In genomic region chr17:56936697-56937322, GRCh38 we compare ENCODE assay signal across 17 cellular contexts. TPM values are rescaled to one million over a fixed set of nuclear protein-coding genes. Genes with fewer than 3 reads are reported as not detected.
DNase-seq lines count a peak whose midpoint lies in the region; ATAC-seq, FAIRE-seq and TF ChIP-seq lines count a peak whose summit lies in the region.
"Had no signal": no experiment of that assay in that cellular context is flagged by ENCODE, and none has a peak within 500 bp of the region (broad histone marks: within the 10 kb centered on the region; RNA-seq: fewer than 3 reads in every experiment).

No MANE protein-coding gene starts in this region.

- no peaks in the 10 kb centered on the region for H3K9me3 ChIP-seq in HepG2 (ENCODE audit: low read length)
- H3K9me3 ChIP-seq in right lobe of liver = no peaks in the 10 kb centered on the region
- no peaks in the 10 kb centered on the region for H3K9me3 ChIP-seq in vagina

- no peak overlapping the region for H3K4me3 ChIP-seq in HepG2 (replicated peaks in 1 of 3; ENCODE audit: insufficient read depth in 1 of 3, low read depth in 2 of 3, low read length in 3 of 3)
- no peak overlapping the region for H3K4me3 ChIP-seq in right lobe of liver
- H3K4me3 ChIP-seq in vagina = no peak overlapping the region
- H3K4me3 ChIP-seq: BLaER1 treated with 17β-estradiol and CSF1 and Interleukin-3, amounts not matched to agents 10 nM and 100 nM had no signal

- H3K27me3 ChIP-seq in HepG2 (ENCODE audit: control insufficient read depth in 1 of 2, insufficient read depth in 2 of 2, low read length in 2 of 2) = no peaks in the 10 kb centered on the region
- H3K27me3 ChIP-seq in right lobe of liver = no peaks in the 10 kb centered on the region
- no peaks in the 10 kb centered on the region for H3K27me3 ChIP-seq in vagina
- H3K27me3 ChIP-seq: BLaER1 treated with 17β-estradiol and CSF1 and Interleukin-3, amounts not matched to agents 10 nM and 100 nM had no signal

- no peaks in the 10 kb centered on the region for H3K79me2 ChIP-seq in HepG2 (ENCODE audit: insufficient read depth, low read length)

- DNase-seq in T-helper 2 cell treated with Interferon-gamma antibody and Interleukin-4, amounts not matched to agents 5 μg/mL and 100 μg/mL, for 36 hours (ENCODE audit: low spot score) = no peak
- no peak for DNase-seq in T-helper 2 cell
- DNase-seq in HepG2 (ENCODE audit: low spot score) = no peak
- DNase-seq in right lobe of liver = no peak
- DNase-seq in vagina (ENCODE audit: extremely low spot score in 2 of 2) = no peak
- DNase-seq in GM10266 (ENCODE audit: extremely low spot score) = no peak
- DNase-seq in naive thymus-derived CD8-positive, alpha-beta T cell = no peak
- DNase-seq: 8988T; DMS 273 treated with DMSO at 0.1 percent for 48 hours; KG1; NCI-H1092; NCI-H1694; NCI-H69; NK-92 treated with Interleukin-12 subunit alpha and Interleukin-12 subunit beta, amount 100 ng/mL, for 24 hours had no signal

- TF ChIP-seq POLR2A in HepG2 (IDR thresholded peaks at IDR 0.05; ENCODE audit: insufficient read depth in 1 of 2, low read depth in 2 of 2, low read length in 2 of 2) = no peak
- TF ChIP-seq POLR2A in right lobe of liver (IDR thresholded peaks at IDR 0.05) = no peak
- TF ChIP-seq POLR2A in vagina (IDR thresholded peaks at IDR 0.05) = no peak

- no TSS peak for BruUV-seq in HepG2 (replicated peaks; lab: Mats Ljungman, UMichigan)

- TF ChIP-seq CTCF in HepG2 (CRISPR knock-in tag; IDR thresholded peaks at IDR 0.05) = no peak
- TF ChIP-seq CTCF in right lobe of liver (IDR thresholded peaks at IDR 0.05) = no peak
- TF ChIP-seq CTCF in vagina (IDR thresholded peaks at IDR 0.05) = no peak
- TF ChIP-seq CTCF in GM10266 (IDR thresholded peaks at IDR 0.05; ENCODE audit: control insufficient read depth, insufficient read depth, low read depth, missing control alignments) = no peak

- in situ Hi-C loops in HepG2 (cut with HindIII; ENCODE audit: extremely low pct_ligation_motif_present, low pct_unique_long_range_greater_than_20kb) = no loop called here

- H3K4me1 ChIP-seq in HepG2 (ENCODE audit: insufficient read depth, low read length) (peaks cover 19% of the 10 kb centered on the region), right lobe of liver (peaks cover 0 to 13% (median 0%) of the 10 kb centered on the region in 4 donors), vagina (peaks cover 22% of the 10 kb centered on the region)

- H3K27me3 Mint-ChIP-seq in T-helper 2 cell treated with Interferon-gamma antibody and Interleukin-4, amounts not matched to agents 5 μg/mL and 100 μg/mL, for 36 hours (ENCODE audit: low read depth) = no peaks in the 10 kb centered on the region
- no peaks in the 10 kb centered on the region for H3K27me3 Mint-ChIP-seq in naive thymus-derived CD8-positive, alpha-beta T cell

- 98% methylated on average over 6 of the region's 6 CpGs for WGBS in HepG2 (ENCODE audit: low lambda C conversion rate)
- 91% methylated on average over 6 of the region's 6 CpGs for WGBS in right lobe of liver (ENCODE audit: insufficient coverage, low coverage, low lambda C conversion rate, missing lambda C conversion rate)

- H4K20me1 ChIP-seq in HepG2 (ENCODE audit: insufficient read depth, low read length) = peaks cover 3% of the 10 kb centered on the region

- POLR2A ChIA-PET in HepG2 (lab: Yijun Ruan, JAX) = no interaction called here
- POLR2A ChIA-PET in naive thymus-derived CD8-positive, alpha-beta T cell (lab: Charles Lee) = no interaction called here

- H3K36me3 ChIP-seq in HepG2 (replicated peaks in 1 of 2; ENCODE audit: control insufficient read depth in 1 of 2, insufficient read depth in 2 of 2, low read length in 2 of 2) (peaks cover 8 to 45% of the 10 kb centered on the region in 2 experiments), right lobe of liver (peaks cover 0 to 17% (median 5%) of the 10 kb centered on the region in 4 donors), vagina (peaks cover 0 to 19% of the 10 kb centered on the region in 2 donors)

- TF ChIP-seq EP300 in HepG2 (IDR thresholded peaks at IDR 0.05; ENCODE audit: low read depth in 2 of 2, low read length in 2 of 2) = no peak
- no peak for TF ChIP-seq EP300 in HepG2 (CRISPR knock-in tag; IDR thresholded peaks at IDR 0.05; ENCODE audit: borderline replicate concordance)

- peak overlapping the region; percentile 5 for H3K27ac Mint-ChIP-seq in T-helper 2 cell treated with Interferon-gamma antibody and Interleukin-4, amounts not matched to agents 5 μg/mL and 100 μg/mL, for 36 hours
- no peak overlapping the region for H3K27ac Mint-ChIP-seq in naive thymus-derived CD8-positive, alpha-beta T cell

- no peak overlapping the region for H2AFZ ChIP-seq in HepG2 (ENCODE audit: low read length)

- no peak overlapping the region for H3K4me3 Mint-ChIP-seq in T-helper 2 cell treated with Interferon-gamma antibody and Interleukin-4, amounts not matched to agents 5 μg/mL and 100 μg/mL, for 36 hours
- no peak overlapping the region for H3K4me3 Mint-ChIP-seq in naive thymus-derived CD8-positive, alpha-beta T cell

- intact Hi-C loops in HepG2 (cut with micrococcal nuclease; ENCODE audit: unreplicated experiment) = no loop called here
- intact Hi-C loops in right lobe of liver (cut with DNase I) = no loop called here
- intact Hi-C loops in vagina (cut with DNase I) = no loop called here

- H3K36me3 Mint-ChIP-seq in T-helper 2 cell treated with Interferon-gamma antibody and Interleukin-4, amounts not matched to agents 5 μg/mL and 100 μg/mL, for 36 hours (ENCODE audit: low read depth) = peaks cover 47% of the 10 kb centered on the region
- H3K36me3 Mint-ChIP-seq in naive thymus-derived CD8-positive, alpha-beta T cell = peaks cover 5 to 76% (median 33%) of the 10 kb centered on the region in 3 donors

- CTCF ChIA-PET in HepG2 (lab: Yijun Ruan, JAX; ENCODE audit: low intra/inter-chr PET ratio, low total read pairs) = interaction anchor here (1.2 kb wide), 1 partner anchor 117 kb away, joined by 4 read pairs; no protein-coding TSS in a partner anchor

- H3K4me2 ChIP-seq in HepG2 (ENCODE audit: low read depth, low read length) = no peak overlapping the region
- H3K4me2 ChIP-seq: BLaER1 treated with 17β-estradiol and CSF1 and Interleukin-3, amounts not matched to agents 10 nM and 100 nM had no signal

- no peak for FAIRE-seq in HepG2 (lab: Jason Lieb, UNC)
- FAIRE-seq: H54 had no signal

- H3K27ac ChIP-seq in HepG2 (ENCODE audit: extremely low read length, insufficient read depth, low read length) (no peak overlapping the region), right lobe of liver (peak overlapping the region in 1 of 3 donors; percentile 19), vagina (peak overlapping the region; percentile 52)
- H3K27ac ChIP-seq: BLaER1 treated with 17β-estradiol and CSF1 and Interleukin-3, amounts not matched to agents 10 nM and 100 nM had no signal

- H3K4me1 Mint-ChIP-seq in T-helper 2 cell treated with Interferon-gamma antibody and Interleukin-4, amounts not matched to agents 5 μg/mL and 100 μg/mL, for 36 hours (ENCODE audit: low read depth) = peaks cover 26% of the 10 kb centered on the region
- H3K4me1 Mint-ChIP-seq in naive thymus-derived CD8-positive, alpha-beta T cell = peaks cover 0 to 2% (median under 1%) of the 10 kb centered on the region in 4 donors

- TF ChIP-seq RAD21 in HepG2 (CRISPR knock-in tag; IDR thresholded peaks at IDR 0.05) = no peak

- H3K9ac ChIP-seq in HepG2 (ENCODE audit: insufficient read depth, low read depth, low read length) = no peak overlapping the region
- H3K9ac ChIP-seq: BLaER1 treated with 17β-estradiol and CSF1 and Interleukin-3, amounts not matched to agents 10 nM and 100 nM had no signal

- no peak for ATAC-seq in HepG2
- no peak for ATAC-seq in right lobe of liver
- ATAC-seq in esophagus mucosa = peak; percentile 85
- no peak for ATAC-seq in naive thymus-derived CD8-positive, alpha-beta T cell

- peaks cover 8% of the 10 kb centered on the region for H3K9me3 Mint-ChIP-seq in T-helper 2 cell treated with Interferon-gamma antibody and Interleukin-4, amounts not matched to agents 5 μg/mL and 100 μg/mL, for 36 hours
- no peaks in the 10 kb centered on the region for H3K9me3 Mint-ChIP-seq in naive thymus-derived CD8-positive, alpha-beta T cell

RNA-seq across cellular contexts. Expression of gene TRIM25, which starts 23.0 kb away (rescaled TPM):
- total RNA-seq in HepG2 (2016; rRNA removed; fragmentation: Illumina TruSeq; extraction: Trizol) (38.3 and 42.2 TPM in 2 replicates), right lobe of liver (10 to 100 TPM; 35.6 to 60.8 (median 49.8) TPM), esophagus mucosa (50.6 TPM), vagina (70.0 TPM)
- total RNA-seq in HepG2 (2016; cell fraction: cytosol; rRNA removed; fragmentation: Illumina TruSeq; extraction: Trizol; ENCODE audit: low read depth) = 11.5 and 12.7 TPM in 2 replicates
- 30.2 and 40.2 TPM in 2 replicates for total RNA-seq in HepG2 (2016; cell fraction: insoluble cytoplasmic fraction; rRNA removed; fragmentation: Illumina TruSeq; extraction: Trizol)
- total RNA-seq in HepG2 (2016; cell fraction: membrane; rRNA removed; fragmentation: Illumina TruSeq; extraction: Trizol) = 13.6 and 14.8 TPM in 2 replicates
- total RNA-seq in HepG2 (2016; cell fraction: nucleus; rRNA removed; fragmentation: Illumina TruSeq; extraction: Trizol) = 60.9 and 76.8 TPM in 2 replicates
- polyA plus RNA-seq in HepG2 (2011; rRNA removed) = 30.8 and 37.6 TPM in 2 replicates
- polyA plus RNA-seq in HepG2 (2011; cell fraction: cytosol; rRNA removed) = 17.8 and 19.0 TPM in 2 replicates
- polyA plus RNA-seq in HepG2 (2011; cell fraction: nucleus; rRNA removed) = 100 and 122 TPM in 2 replicates
- 34.2 and 35.8 TPM in 2 replicates for polyA plus RNA-seq in HepG2 (2012)
- polyA plus RNA-seq in HepG2 (2016; cell fraction: cytosol; fragmentation: Illumina TruSeq; extraction: Trizol; ENCODE audit: low read depth) = 1.8 and 2.0 TPM in 2 replicates
- polyA plus RNA-seq in HepG2 (2016; cell fraction: insoluble cytoplasmic fraction; fragmentation: Illumina TruSeq; extraction: Trizol; ENCODE audit: low read depth) = 32.0 and 43.7 TPM in 2 replicates
- polyA plus RNA-seq in HepG2 (2016; cell fraction: membrane; fragmentation: Illumina TruSeq; extraction: Trizol; ENCODE audit: low read depth) = 5.0 and 6.2 TPM in 2 replicates
- polyA plus RNA-seq in HepG2 (2016; cell fraction: nucleus; fragmentation: Illumina TruSeq; extraction: Trizol; ENCODE audit: insufficient read depth, low read depth) = 104 and 121 TPM in 2 replicates
- polyA minus RNA-seq in HepG2 (2011; rRNA and poly(A)+ RNA removed; ENCODE audit: low replicate concordance) = 51.6 and 77.7 TPM in 2 replicates
- polyA minus RNA-seq in HepG2 (2011; cell fraction: cytosol; rRNA and poly(A)+ RNA removed) = 27.8 and 28.2 TPM in 2 replicates
- polyA minus RNA-seq in HepG2 (2011; cell fraction: nucleus; rRNA and poly(A)+ RNA removed) = 64.4 and 71.0 TPM in 2 replicates
- total RNA-seq in naive thymus-derived CD8-positive, alpha-beta T cell = 10 to 100 TPM; 59.9 to 63.9 TPM
- polyA plus RNA-seq in naive thymus-derived CD8-positive, alpha-beta T cell = 1 to 10 TPM; 5.1 to 5.4 (median 5.2) TPM

RNA-seq across cellular contexts. Expression of gene COIL, which starts 24.0 kb away (rescaled TPM):
- total RNA-seq in HepG2 (2016; rRNA removed; fragmentation: Illumina TruSeq; extraction: Trizol) (29.4 and 39.0 TPM in 2 replicates), right lobe of liver (1 to 10 TPM; 5.5 to 7.1 (median 6.5) TPM), esophagus mucosa (9.8 TPM), vagina (9.8 TPM)
- 6.3 and 7.1 TPM in 2 replicates for total RNA-seq in HepG2 (2016; cell fraction: cytosol; rRNA removed; fragmentation: Illumina TruSeq; extraction: Trizol; ENCODE audit: low read depth)
- 30.1 and 39.1 TPM in 2 replicates for total RNA-seq in HepG2 (2016; cell fraction: insoluble cytoplasmic fraction; rRNA removed; fragmentation: Illumina TruSeq; extraction: Trizol)
- total RNA-seq in HepG2 (2016; cell fraction: membrane; rRNA removed; fragmentation: Illumina TruSeq; extraction: Trizol) = 15.5 and 19.2 TPM in 2 replicates
- 22.5 and 22.8 TPM in 2 replicates for total RNA-seq in HepG2 (2016; cell fraction: nucleus; rRNA removed; fragmentation: Illumina TruSeq; extraction: Trizol)
- 5.7 and 8.1 TPM in 2 replicates for polyA plus RNA-seq in HepG2 (2011; rRNA removed)
- 3.4 and 4.6 TPM in 2 replicates for polyA plus RNA-seq in HepG2 (2011; cell fraction: cytosol; rRNA removed)
- 4.1 and 5.2 TPM in 2 replicates for polyA plus RNA-seq in HepG2 (2011; cell fraction: nucleus; rRNA removed)
- 9.5 and 14.7 TPM in 2 replicates for polyA plus RNA-seq in HepG2 (2012)
- polyA plus RNA-seq in HepG2 (2016; cell fraction: cytosol; fragmentation: Illumina TruSeq; extraction: Trizol; ENCODE audit: low read depth) = 3.3 and 3.7 TPM in 2 replicates
- polyA plus RNA-seq in HepG2 (2016; cell fraction: insoluble cytoplasmic fraction; fragmentation: Illumina TruSeq; extraction: Trizol; ENCODE audit: low read depth) = 35.9 and 36.8 TPM in 2 replicates
- polyA plus RNA-seq in HepG2 (2016; cell fraction: membrane; fragmentation: Illumina TruSeq; extraction: Trizol; ENCODE audit: low read depth) = 6.7 and 7.4 TPM in 2 replicates
- 29.1 and 29.2 TPM in 2 replicates for polyA plus RNA-seq in HepG2 (2016; cell fraction: nucleus; fragmentation: Illumina TruSeq; extraction: Trizol; ENCODE audit: insufficient read depth, low read depth)
- polyA minus RNA-seq in HepG2 (2011; rRNA and poly(A)+ RNA removed; ENCODE audit: low replicate concordance) = 4.9 and 6.4 TPM in 2 replicates
- polyA minus RNA-seq in HepG2 (2011; cell fraction: cytosol; rRNA and poly(A)+ RNA removed) = 3.8 and 4.4 TPM in 2 replicates
- 9.0 and 10.3 TPM in 2 replicates for polyA minus RNA-seq in HepG2 (2011; cell fraction: nucleus; rRNA and poly(A)+ RNA removed)
- 10 to 100 TPM; 21.6 to 24.2 TPM for total RNA-seq in naive thymus-derived CD8-positive, alpha-beta T cell
- polyA plus RNA-seq in naive thymus-derived CD8-positive, alpha-beta T cell = 10 to 100 TPM; 12.0 to 18.8 (median 12.8) TPM

RNA-seq across cellular contexts. Expression of gene SCPEP1, which starts 41.1 kb away (rescaled TPM):
- total RNA-seq in HepG2 (2016; rRNA removed; fragmentation: Illumina TruSeq; extraction: Trizol) (12.3 and 27.3 TPM in 2 replicates), right lobe of liver (10 to 100 TPM in 5 of 6 experiments, 1 to 10 TPM in 1; 9.2 to 35.4 (median 24.8) TPM), esophagus mucosa (68.1 TPM), vagina (69.5 TPM)
- total RNA-seq in HepG2 (2016; cell fraction: cytosol; rRNA removed; fragmentation: Illumina TruSeq; extraction: Trizol; ENCODE audit: low read depth) = 1.9 and 2.5 TPM in 2 replicates
- total RNA-seq in HepG2 (2016; cell fraction: insoluble cytoplasmic fraction; rRNA removed; fragmentation: Illumina TruSeq; extraction: Trizol) = 13.5 and 27.2 TPM in 2 replicates
- 5.4 TPM in 2 replicates for total RNA-seq in HepG2 (2016; cell fraction: membrane; rRNA removed; fragmentation: Illumina TruSeq; extraction: Trizol)
- total RNA-seq in HepG2 (2016; cell fraction: nucleus; rRNA removed; fragmentation: Illumina TruSeq; extraction: Trizol) = 18.9 and 24.3 TPM in 2 replicates
- 20.9 and 24.3 TPM in 2 replicates for polyA plus RNA-seq in HepG2 (2011; rRNA removed)
- 12.8 and 18.3 TPM in 2 replicates for polyA plus RNA-seq in HepG2 (2011; cell fraction: cytosol; rRNA removed)
- 17.7 and 24.2 TPM in 2 replicates for polyA plus RNA-seq in HepG2 (2011; cell fraction: nucleus; rRNA removed)
- polyA plus RNA-seq in HepG2 (2012) = 23.2 and 26.2 TPM in 2 replicates
- 1.6 and 1.8 TPM in 2 replicates for polyA plus RNA-seq in HepG2 (2016; cell fraction: cytosol; fragmentation: Illumina TruSeq; extraction: Trizol; ENCODE audit: low read depth)
- 10.5 and 11.5 TPM in 2 replicates for polyA plus RNA-seq in HepG2 (2016; cell fraction: insoluble cytoplasmic fraction; fragmentation: Illumina TruSeq; extraction: Trizol; ENCODE audit: low read depth)
- polyA plus RNA-seq in HepG2 (2016; cell fraction: membrane; fragmentation: Illumina TruSeq; extraction: Trizol; ENCODE audit: low read depth) = 2.4 and 3.1 TPM in 2 replicates
- polyA plus RNA-seq in HepG2 (2016; cell fraction: nucleus; fragmentation: Illumina TruSeq; extraction: Trizol; ENCODE audit: insufficient read depth, low read depth) = 32.8 and 38.7 TPM in 2 replicates
- 8.0 and 10.3 TPM in 2 replicates for polyA minus RNA-seq in HepG2 (2011; rRNA and poly(A)+ RNA removed; ENCODE audit: low replicate concordance)
- 11.0 and 11.7 TPM in 2 replicates for polyA minus RNA-seq in HepG2 (2011; cell fraction: cytosol; rRNA and poly(A)+ RNA removed)
- 6.5 and 7.5 TPM in 2 replicates for polyA minus RNA-seq in HepG2 (2011; cell fraction: nucleus; rRNA and poly(A)+ RNA removed)
- 10 to 100 TPM; 31.2 to 32.7 TPM for total RNA-seq in naive thymus-derived CD8-positive, alpha-beta T cell
- polyA plus RNA-seq in naive thymus-derived CD8-positive, alpha-beta T cell = 10 to 100 TPM; 17.6 to 28.2 (median 25.7) TPM
